Comparison of ENCODE assay signal across 17 cellular contexts in the genomic region with DNA sequence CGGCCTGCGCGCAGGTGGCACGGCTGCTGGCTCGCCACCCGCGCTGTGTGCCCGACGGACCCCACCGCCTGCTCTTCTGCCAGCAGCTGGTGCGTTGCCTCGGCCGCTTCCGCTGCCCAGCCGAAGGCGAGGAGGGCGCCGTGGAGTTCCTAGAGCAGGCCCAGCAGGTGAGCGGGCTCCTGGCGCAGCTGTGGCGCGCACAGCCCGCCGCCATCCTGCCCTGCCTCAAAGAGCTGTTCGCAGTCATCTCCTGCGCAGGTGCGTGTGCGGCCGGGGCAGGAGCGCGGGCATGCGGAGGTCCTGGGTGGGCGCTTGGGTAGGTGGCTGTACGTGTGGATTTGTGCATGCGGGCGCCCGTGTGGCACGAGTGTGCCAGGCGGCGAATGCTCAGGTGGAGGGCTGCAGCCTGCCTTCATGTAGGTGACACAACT.
"Had no signal": no experiment of that assay in that cellular context is flagged by ENCODE, and none has a peak within 500 bp of the region (broad histone marks: within the 10 kb centered on the region; RNA-seq: fewer than 3 reads in every experiment).

No MANE protein-coding gene starts in this region.

- ATAC-seq: effector memory CD8-positive, alpha-beta T cell; gastrocnemius medialis; naive thymus-derived CD4-positive, alpha-beta T cell; right cardiac atrium had no signal

- DNase-seq: cerebellar nuclear complex; effector memory CD8-positive, alpha-beta T cell; gastrocnemius medialis; immature natural killer cell; mammary epithelial cell; naive thymus-derived CD4-positive, alpha-beta T cell; stimulated activated CD4-positive, alpha-beta T cell treated with anti-CD3 and anti-CD28 coated beads, Interleukin-2, amount 100 ng/mL, for 24 hours; stimulated activated CD4-positive, alpha-beta T cell treated with anti-CD3 and anti-CD28 coated beads, Interleukin-4, amount 100 ng/mL, for 4 hours; stimulated activated naive CD4-positive, alpha-beta T cell treated with Interleukin-2 at 50 U/mL for 16 hours; uterus had no signal

- H3K36me3 Mint-ChIP-seq: type B pancreatic cell had no signal

- H3K4me1 ChIP-seq: uterus had no signal

- H3K4me3 Mint-ChIP-seq: dendritic cell treated with granulocyte-macrophage colony-stimulating factor and Interleukin-4, amounts not matched to agents 40 ng/mL and 50 ng/mL, for 4 days; effector memory CD8-positive, alpha-beta T cell; immature natural killer cell; naive thymus-derived CD4-positive, alpha-beta T cell; neural crest cell; type B pancreatic cell had no signal

- H3K27me3 Mint-ChIP-seq: effector memory CD8-positive, alpha-beta T cell; naive thymus-derived CD4-positive, alpha-beta T cell; type B pancreatic cell had no signal

- H3K27me3 ChIP-seq: esophagus muscularis mucosa, gastrocnemius medialis, thyroid gland, uterus had no signal

- H3K9me3 ChIP-seq: esophagus muscularis mucosa, gastrocnemius medialis, thyroid gland, uterus had no signal

- H3K27ac Mint-ChIP-seq: dendritic cell treated with granulocyte-macrophage colony-stimulating factor and Interleukin-4, amounts not matched to agents 40 ng/mL and 50 ng/mL, for 4 days; immature natural killer cell had no signal

- H3K9me3 Mint-ChIP-seq: dendritic cell treated with granulocyte-macrophage colony-stimulating factor and Interleukin-4, amounts not matched to agents 40 ng/mL and 50 ng/mL, for 4 days; effector memory CD8-positive, alpha-beta T cell; naive thymus-derived CD4-positive, alpha-beta T cell; neural crest cell; type B pancreatic cell had no signal

- H3K36me3 ChIP-seq: gastrocnemius medialis, uterus had no signal

- H3K27ac ChIP-seq: epithelial cell of prostate, esophagus muscularis mucosa, gastrocnemius medialis, thyroid gland, uterus had no signal

- H3K4me3 ChIP-seq: esophagus muscularis mucosa, gastrocnemius medialis, thyroid gland, uterus had no signal
